ENCODE assay signal across 11 cellular contexts in genomic region chr17:45688820-45689219, GRCh38.
"Had no signal": no experiment of that assay in that cellular context is flagged by ENCODE, and none has a peak within 500 bp of the region (broad histone marks: within the 10 kb centered on the region; RNA-seq: fewer than 3 reads in every experiment).

No MANE protein-coding gene starts in this region.

- DNase-seq: effector memory CD4-positive, alpha-beta T cell; gastrocnemius medialis; immature natural killer cell; left lung; natural killer cell; small intestine; stimulated activated CD4-positive, alpha-beta T cell treated with anti-CD3 and anti-CD28 coated beads, Interleukin-12 subunit alpha, Interleukin-12 subunit beta, amount 100 ng/mL, for 4 hours; stimulated activated naive CD4-positive, alpha-beta T cell treated with Interleukin-2 at 50 U/mL for 16 hours had no signal

- H3K9me3 Mint-ChIP-seq: immature natural killer cell, memory B cell, mesothelial cell of epicardium, natural killer cell, neural crest cell had no signal

- H3K27ac Mint-ChIP-seq: immature natural killer cell, memory B cell, mesothelial cell of epicardium, natural killer cell had no signal

- H3K4me1 Mint-ChIP-seq: immature natural killer cell, memory B cell, mesothelial cell of epicardium, natural killer cell had no signal

- ATAC-seq: gastrocnemius medialis, left lung, natural killer cell had no signal

- H3K36me3 Mint-ChIP-seq: immature natural killer cell, memory B cell, mesothelial cell of epicardium, natural killer cell had no signal

- H3K4me3 Mint-ChIP-seq: immature natural killer cell, memory B cell, mesothelial cell of epicardium, natural killer cell, neural crest cell had no signal
